1 cellular context compared by ENCODE assay signal in the genomic region with DNA sequence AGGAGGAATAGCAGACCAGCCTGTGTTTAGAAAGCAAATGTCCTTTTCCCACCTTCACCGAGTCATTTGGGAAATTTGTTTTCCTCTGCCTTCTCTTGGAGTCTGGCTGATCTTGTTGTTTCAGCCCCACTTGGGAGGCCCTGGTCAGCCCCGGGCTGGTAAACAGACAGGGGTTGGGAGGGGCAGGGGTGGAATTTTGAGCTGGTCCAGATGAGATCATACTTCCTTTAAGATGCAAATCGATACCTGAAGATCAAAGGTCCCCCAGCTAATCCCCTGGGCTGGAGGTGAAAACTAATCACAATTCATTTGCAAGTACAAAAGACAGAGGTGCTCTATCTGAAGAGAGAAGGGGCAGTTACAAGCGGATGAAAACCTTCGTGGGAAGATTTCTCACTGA.
TF ChIP-seq lines count a peak whose summit lies in the region.

No MANE protein-coding gene starts in this region.

TF ChIP-seq in GM23338, 12 proteins besides CTCF, POLR2A, EP300 and RAD21 (continued from another document):
- TF ChIP-seq REST (IDR thresholded peaks at IDR 0.05; ENCODE audit: unreplicated experiment) (no peak), ZNF331 (CRISPR knock-in tag; IDR thresholded peaks at IDR 0.05; ENCODE audit: low read depth) (no peak), EZH2 (IDR thresholded peaks at IDR 0.05; ENCODE audit: low read depth, unreplicated experiment) (no peak), STAT1 (IDR thresholded peaks at IDR 0.05; ENCODE audit: unreplicated experiment) (no peak), JUNB (IDR thresholded peaks at IDR 0.05; ENCODE audit: unreplicated experiment) (no peak), ZNF462 (CRISPR knock-in tag; IDR thresholded peaks at IDR 0.05) (no peak), ZNF114 (CRISPR knock-in tag; IDR thresholded peaks at IDR 0.05) (no peak), EZH2phosphoT487 (IDR thresholded peaks at IDR 0.05; ENCODE audit: unreplicated experiment) (no peak)
- TF ChIP-seq, protein P1, sequence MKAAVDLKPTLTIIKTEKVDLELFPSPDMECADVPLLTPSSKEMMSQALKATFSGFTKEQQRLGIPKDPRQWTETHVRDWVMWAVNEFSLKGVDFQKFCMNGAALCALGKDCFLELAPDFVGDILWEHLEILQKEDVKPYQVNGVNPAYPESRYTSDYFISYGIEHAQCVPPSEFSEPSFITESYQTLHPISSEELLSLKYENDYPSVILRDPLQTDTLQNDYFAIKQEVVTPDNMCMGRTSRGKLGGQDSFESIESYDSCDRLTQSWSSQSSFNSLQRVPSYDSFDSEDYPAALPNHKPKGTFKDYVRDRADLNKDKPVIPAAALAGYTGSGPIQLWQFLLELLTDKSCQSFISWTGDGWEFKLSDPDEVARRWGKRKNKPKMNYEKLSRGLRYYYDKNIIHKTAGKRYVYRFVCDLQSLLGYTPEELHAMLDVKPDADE (IDR thresholded peaks at IDR 0.05): no peak
